ENCODE assay signal across 16 cellular contexts in genomic region chr7:157361537-157361936, GRCh38. TPM values are rescaled to one million over a fixed set of nuclear protein-coding genes. Genes with fewer than 3 reads are reported as not detected.
A peak's percentile ranks its signal among the peaks of the same experiment; 100 is the strongest.
DNase-seq lines count a peak whose midpoint lies in the region; ATAC-seq, FAIRE-seq and TF ChIP-seq lines count a peak whose summit lies in the region.
"Had no signal": no experiment of that assay in that cellular context is flagged by ENCODE, and none has a peak within 500 bp of the region (broad histone marks: within the 10 kb centered on the region; RNA-seq: fewer than 3 reads in every experiment).

No MANE protein-coding gene starts in this region.

- intact Hi-C loops in K562 (cut with micrococcal nuclease) (no loop called here), gastrocnemius medialis (cut with DNase I; ENCODE audit: low total_unique reads) (no loop called here)
- intact Hi-C loops in activated CD4-positive, alpha-beta T cell treated with anti-CD3 and anti-CD28 coated beads, Interleukin-2, amount 10 ng/mL, durations not matched to agents 24 days and 14 days (cut with micrococcal nuclease), result loop anchor here (10.0 kb wide), 1 partner anchor 1293 kb away; no protein-coding TSS in a partner anchor

- no peak overlapping the region for H3K9ac ChIP-seq in K562 (ENCODE audit: insufficient read depth in 1 of 2, low read depth in 2 of 2, low read length in 2 of 2)
- H3K9ac ChIP-seq: BLaER1 had no signal

- no peak for TF ChIP-seq CTCF in GM23338 (conservative IDR thresholded peaks at IDR 0.05; ENCODE audit: low read depth in 2 of 2)
- no peak for TF ChIP-seq CTCF in K562 (IDR thresholded peaks at IDR 0.05 in 2 of 3, conservative IDR thresholded peaks at IDR 0.05 in 1 of 3; ENCODE audit: insufficient read depth in 2 of 3, low read depth in 1 of 3, low read length in 3 of 3)
- TF ChIP-seq CTCF in gastrocnemius medialis (IDR thresholded peaks at IDR 0.05 in 4 of 5, conservative IDR thresholded peaks at IDR 0.05 in 1 of 5), result no peak

- H3K4me1 ChIP-seq in GM23338 (ENCODE audit: insufficient read depth) (peaks cover 51% of the 10 kb centered on the region), K562 (replicated peaks in 1 of 2; ENCODE audit: control insufficient read depth in 2 of 2, insufficient read depth in 2 of 2, low read length in 2 of 2) (peaks cover 0 to 6% of the 10 kb centered on the region in 2 experiments; a peak in 3 of 5 replicates), gastrocnemius medialis (peaks cover 60 to 75% of the 10 kb centered on the region in 2 donors)

- ATAC-seq in GM23338 (no peak), K562 (no peak), gastrocnemius medialis (no peak), GM18505 (IDR thresholded peaks at IDR 0.05; ENCODE audit: unreplicated experiment) (no peak)

- H4K20me1 ChIP-seq in GM23338 (replicated peaks; ENCODE audit: insufficient read depth) (peaks cover 95% of the 10 kb centered on the region), K562 (replicated peaks; ENCODE audit: control insufficient read depth, insufficient read depth, low read length) (peaks cover 62% of the 10 kb centered on the region)

- H3F3A ChIP-seq in GM23338 (replicated peaks; ENCODE audit: low read depth), result peaks cover 62% of the 10 kb centered on the region

- H3K4me1 Mint-ChIP-seq in GM23338, result peaks cover 46% of the 10 kb centered on the region
- H3K4me1 Mint-ChIP-seq in activated CD4-positive, alpha-beta T cell treated with anti-CD3 and anti-CD28 coated beads, Interleukin-2, amount 10 ng/mL, durations not matched to agents 24 days and 14 days, result peaks cover 18% of the 10 kb centered on the region

- H3K9me3 ChIP-seq in K562 (replicated peaks; ENCODE audit: control insufficient read depth, insufficient read depth, low read depth, low read length) (no peaks in the 10 kb centered on the region), gastrocnemius medialis (no peaks in the 10 kb centered on the region)
- H3K9me3 ChIP-seq: BLaER1, HAP-1 had no signal

- in situ Hi-C loops in K562 (cut with MboI) (no loop called here), gastrocnemius medialis (cut with MboI; ENCODE audit: low sequenced_read_pairs in 4 of 4) (no loop called here)

- peaks cover 14% of the 10 kb centered on the region for H3K27me3 Mint-ChIP-seq in GM23338 (ENCODE audit: insufficient read depth, low read depth, poor library complexity)
- H3K27me3 Mint-ChIP-seq in activated CD4-positive, alpha-beta T cell treated with anti-CD3 and anti-CD28 coated beads, Interleukin-2, amount 10 ng/mL, durations not matched to agents 24 days and 14 days, result no peaks in the 10 kb centered on the region
- H3K27me3 Mint-ChIP-seq: CD4-positive, alpha-beta memory T cell had no signal

- H3K27ac ChIP-seq in GM23338 (ENCODE audit: low read depth) (peak overlapping the region; percentile 9; the same call in 1 of the 2 replicates), K562 (ENCODE audit: extremely low read depth, low read depth, low read length) (no peak overlapping the region), gastrocnemius medialis (peak overlapping the region; percentile 96 to 100 (median 96))
- H3K27ac ChIP-seq: 22Rv1, BLaER1 had no signal

- H3K36me3 Mint-ChIP-seq in GM23338 (ENCODE audit: low read depth), result peaks cover 92% of the 10 kb centered on the region
- peaks cover 66% of the 10 kb centered on the region for H3K36me3 Mint-ChIP-seq in activated CD4-positive, alpha-beta T cell treated with anti-CD3 and anti-CD28 coated beads, Interleukin-2, amount 10 ng/mL, durations not matched to agents 24 days and 14 days (ENCODE audit: low read depth)

- H3K9me2 ChIP-seq in GM23338 (ENCODE audit: insufficient read depth), result no peaks in the 10 kb centered on the region

- H3K27ac Mint-ChIP-seq in GM23338, result no peak overlapping the region
- no peak overlapping the region for H3K27ac Mint-ChIP-seq in activated CD4-positive, alpha-beta T cell treated with anti-CD3 and anti-CD28 coated beads, Interleukin-2, amount 10 ng/mL, durations not matched to agents 24 days and 14 days

- TF ChIP-seq POLR2A in K562 (conservative IDR thresholded peaks at IDR 0.05), result no peak
- no peak for TF ChIP-seq POLR2A in gastrocnemius medialis (IDR thresholded peaks at IDR 0.05)
- no peak for TF ChIP-seq POLR2A in GM18505 (IDR thresholded peaks at IDR 0.05; ENCODE audit: borderline replicate concordance, extremely low read depth, insufficient read depth, insufficient read length)

- peaks cover 68% of the 10 kb centered on the region for H3K36me3 ChIP-seq in GM23338 (ENCODE audit: insufficient read depth)
- peaks cover 91% of the 10 kb centered on the region for H3K36me3 ChIP-seq in K562 (ENCODE audit: control insufficient read depth, insufficient read depth, low read length)
- H3K36me3 ChIP-seq in gastrocnemius medialis, result peaks cover 0 to 51% of the 10 kb centered on the region in 2 donors

- H2AFZ ChIP-seq in GM23338 (no peak overlapping the region), K562 (ENCODE audit: low read depth, low read length) (no peak overlapping the region)

- 95% methylated on average over 6 of the region's 6 CpGs for WGBS in K562 (ENCODE audit: insufficient coverage, low coverage, missing lambda C conversion rate)

- FAIRE-seq in K562 (lab: Jason Lieb, UNC), result no peak
- FAIRE-seq: GM19239 had no signal

- H3K4me2 ChIP-seq in GM23338 (no peak overlapping the region), K562 (ENCODE audit: insufficient read depth, low read length) (no peak overlapping the region)
- H3K4me2 ChIP-seq: BLaER1 had no signal

- no peaks in the 10 kb centered on the region for H3K27me3 ChIP-seq in GM23338 (ENCODE audit: insufficient read depth)
- H3K27me3 ChIP-seq in K562 (ENCODE audit: control insufficient read depth in 2 of 2, insufficient read depth in 2 of 2, low read length in 2 of 2), result no peaks in the 10 kb centered on the region
- no peaks in the 10 kb centered on the region for H3K27me3 ChIP-seq in gastrocnemius medialis
- H3K27me3 ChIP-seq: BLaER1 had no signal

- CTCF ChIA-PET in K562 (lab: Yijun Ruan, JAX; ENCODE audit: low intra/inter-chr PET ratio), result no interaction called here

- no peak overlapping the region for H3K4me3 ChIP-seq in GM23338
- H3K4me3 ChIP-seq in K562, result no peak overlapping the region
- H3K4me3 ChIP-seq in gastrocnemius medialis, result no peak overlapping the region
- H3K4me3 ChIP-seq: BLaER1, HAP-1 had no signal

- POLR2A ChIA-PET in K562 (lab: Yijun Ruan, JAX), result interaction anchor here (0.5 to 1.0 kb wide), 3 partner anchors 9 to 22 kb away, joined by 3 to 4 read pairs (median 3); no protein-coding TSS in a partner anchor

- H3K9me1 ChIP-seq in K562 (ENCODE audit: control insufficient read depth, insufficient read depth, low read length), result peaks cover 5% of the 10 kb centered on the region

- no peak for TF ChIP-seq RAD21 in K562 (CRISPR knock-in tag; conservative IDR thresholded peaks at IDR 0.05 in 1 of 2, IDR thresholded peaks at IDR 0.05 in 1 of 2)

- H3K9me3 Mint-ChIP-seq in GM23338, result no peaks in the 10 kb centered on the region
- no peaks in the 10 kb centered on the region for H3K9me3 Mint-ChIP-seq in activated CD4-positive, alpha-beta T cell treated with anti-CD3 and anti-CD28 coated beads, Interleukin-2, amount 10 ng/mL, durations not matched to agents 24 days and 14 days
- H3K9me3 Mint-ChIP-seq: CD14-positive monocyte had no signal

- H3K79me2 ChIP-seq in GM23338 (replicated peaks; ENCODE audit: insufficient read depth), result peaks cover 100% of the 10 kb centered on the region
- peaks cover 98% of the 10 kb centered on the region for H3K79me2 ChIP-seq in K562 (ENCODE audit: control insufficient read depth, insufficient read depth, low read length)

- peak; percentile 1 for DNase-seq in activated CD8-positive, alpha-beta memory T cell treated with anti-CD3 and anti-CD28 coated beads, Interleukin-2, amount 50 U/mL, for 4 hours
- no peak for DNase-seq in activated CD8-positive, alpha-beta memory T cell treated with anti-CD3 and anti-CD28 coated beads, Interleukin-2, amount 50 U/mL, for 48 hours
- DNase-seq in GM23338 (ENCODE audit: low spot score), result no peak
- DNase-seq in K562 (ENCODE audit: extremely low read depth in 1 of 4, low spot score in 3 of 4), result no peak
- no peak for DNase-seq in gastrocnemius medialis
- no peak for DNase-seq in activated CD4-positive, alpha-beta T cell treated with anti-CD3 and anti-CD28 coated beads, Interleukin-2, amount 10 ng/mL, durations not matched to agents 24 days and 14 days
- DNase-seq: CD4-positive, alpha-beta memory T cell; DMS153; DMS79; GF-D8 had no signal

- no TSS peak for BruUV-seq in K562 (replicated peaks; lab: Mats Ljungman, UMichigan)

- no peak overlapping the region for H3K4me3 Mint-ChIP-seq in GM23338
- no peak overlapping the region for H3K4me3 Mint-ChIP-seq in activated CD4-positive, alpha-beta T cell treated with anti-CD3 and anti-CD28 coated beads, Interleukin-2, amount 10 ng/mL, durations not matched to agents 24 days and 14 days
- H3K4me3 Mint-ChIP-seq: CD14-positive monocyte; CD4-positive, alpha-beta memory T cell had no signal

- TF ChIP-seq EP300 in K562 (IDR thresholded peaks at IDR 0.05; ENCODE audit: low read length), result no peak

TF ChIP-seq in GM23338, 12 proteins besides CTCF, POLR2A, EP300 and RAD21 (continues in another document):
- TF ChIP-seq ZNF331 (CRISPR knock-in tag; IDR thresholded peaks at IDR 0.05; ENCODE audit: low read depth), result no peak

TF ChIP-seq in K562, 482 proteins besides CTCF, POLR2A, EP300 and RAD21 (continues in another document):
- peak; percentile 89 for TF ChIP-seq ZNF24 (IDR thresholded peaks at IDR 0.05)

RNA-seq across cellular contexts. Expression of gene DNAJB6, which starts 24.7 kb away (rescaled TPM):
- total RNA-seq in GM23338 (2014; rRNA removed; shearing (Covaris generic)), result 308 and 325 TPM in 2 replicates
- 305 and 322 TPM in 2 replicates for polyA plus RNA-seq in GM23338 (2016; fragmentation: Nextera tagmentation; extraction: Ambion mirVana)
- total RNA-seq in K562 (2011; cell fraction: chromatin; rRNA removed; ENCODE audit: low replicate concordance), result 136 and 330 TPM in 2 replicates
- total RNA-seq in K562 (2011; cell fraction: nucleolus; rRNA removed), result 82.5 and 83.7 TPM in 2 replicates
- total RNA-seq in K562 (2011; cell fraction: nucleoplasm; rRNA removed), result 139 and 175 TPM in 2 replicates
- total RNA-seq in K562 (2014; rRNA removed), result 116 and 147 TPM in 2 replicates
- total RNA-seq in K562 (2014; rRNA removed; fragmentation: Illumina TruSeq; extraction: Trizol), result 135 and 158 TPM in 2 replicates
- 132 and 149 TPM in 2 replicates for total RNA-seq in K562 (2015; rRNA removed; fragmentation: Illumina TruSeq; extraction: Trizol)
- 128 and 131 TPM in 2 replicates for total RNA-seq in K562 (2021)
- polyA plus RNA-seq in K562 (2011; rRNA removed), result 63.1 and 84.5 TPM in 2 replicates
- 30.0 and 41.8 TPM in 2 replicates for polyA plus RNA-seq in K562 (2011; cell fraction: cytosol; rRNA removed)
- 45.6 and 48.0 TPM in 2 replicates for polyA plus RNA-seq in K562 (2011; cell fraction: nucleus; rRNA removed)
- 109 and 130 TPM in 2 replicates for polyA plus RNA-seq in K562 (2012)
- 158 and 225 TPM in 2 replicates for polyA plus RNA-seq in K562 (2014; fragmentation: Illumina TruSeq; extraction: Trizol)
- 100 to 1,000 TPM in 1 of 2 experiments, 10 to 100 TPM in 1; 96.6 to 100 TPM for polyA plus RNA-seq in K562 (2014; fragmentation: Nextera tagmentation; extraction: Ambion mirVana)
- polyA plus RNA-seq in K562 (2014; rRNA removed), result 135 and 158 TPM in 2 replicates
- 60.6 and 70.5 TPM in 2 replicates for polyA minus RNA-seq in K562 (2011; rRNA and poly(A)+ RNA removed)
- polyA minus RNA-seq in K562 (2011; cell fraction: cytosol; rRNA and poly(A)+ RNA removed), result 59.2 and 63.5 TPM in 2 replicates
- 39.3 and 44.5 TPM in 2 replicates for polyA minus RNA-seq in K562 (2011; cell fraction: nucleus; rRNA and poly(A)+ RNA removed)
- 100 to 1,000 TPM; 130 to 269 (median 188) TPM for total RNA-seq in gastrocnemius medialis
- total RNA-seq in activated CD4-positive, alpha-beta T cell treated with anti-CD3 and anti-CD28 coated beads, Interleukin-2, amount 10 ng/mL, durations not matched to agents 24 days and 14 days, result 125 and 128 TPM in 2 replicates
